ENCODE assay signal across 8 cellular contexts in genomic region chr10:96719850-96720421, GRCh38. TPM values are rescaled to one million over a fixed set of nuclear protein-coding genes. Genes with fewer than 3 reads are reported as not detected.
A peak's percentile ranks its signal among the peaks of the same experiment; 100 is the strongest.
DNase-seq lines count a peak whose midpoint lies in the region; ATAC-seq and TF ChIP-seq lines count a peak whose summit lies in the region.

No MANE protein-coding gene starts in this region.

- H3K4me1 ChIP-seq in upper lobe of right lung = peaks cover 10% of the 10 kb centered on the region

- peak; percentile 28 for DNase-seq in NCI-H748 treated with DMSO at 0.1 percent for 48 hours (lab: John Stamatoyannopoulos, UW)
- DNase-seq in activated T-cell treated with anti-CD3 and anti-CD28 coated beads, Interleukin-2, amount 50 U/mL, for 48 hours = peak; percentile 72 to 79
- DNase-seq in Right ventricle myocardium inferior (ENCODE audit: missing footprints) = peak; percentile 88
- peak; percentile 30 for DNase-seq in pons (ENCODE audit: low spot score)
- DNase-seq in upper lobe of right lung = peak; percentile 87
- no peak for DNase-seq in NCI-H187 treated with DMSO at 0.1 percent for 48 hours (lab: John Stamatoyannopoulos, UW)

- H3K4me3 ChIP-seq in upper lobe of right lung = peak overlapping the region; percentile 62

- H3K9me3 ChIP-seq in upper lobe of right lung = no peaks in the 10 kb centered on the region

- intact Hi-C loops in Right ventricle myocardium inferior (cut with DNase I) (loop anchor here (2.0 to 10.0 kb wide), 2 partner anchors 59 to 325 kb away; no protein-coding TSS in a partner anchor), upper lobe of right lung (cut with DNase I) (no loop called here)

- TF ChIP-seq CTCF in GM12873 (IDR thresholded peaks at IDR 0.05; ENCODE audit: insufficient read depth, low read depth, low read length, missing control alignments) (peak; percentile 85), upper lobe of right lung (IDR thresholded peaks at IDR 0.05) (peak; percentile 40)

- ATAC-seq in HG02642 (IDR thresholded peaks at IDR 0.05; ENCODE audit: poor library complexity, unreplicated experiment) (peak; percentile 67), Right ventricle myocardium inferior (peak; percentile 68), upper lobe of right lung (peak; percentile 85)

- H3K27ac ChIP-seq in upper lobe of right lung = peak overlapping the region; percentile 66

- no peaks in the 10 kb centered on the region for H3K27me3 ChIP-seq in upper lobe of right lung

- H3K36me3 ChIP-seq in upper lobe of right lung = no peaks in the 10 kb centered on the region

RNA-seq across cellular contexts. Expression of gene PIK3AP1, which starts 0.4 kb away (rescaled TPM):
- total RNA-seq in Right ventricle myocardium inferior (7.6 TPM), upper lobe of right lung (65.2 TPM)
